In the genomic region with DNA sequence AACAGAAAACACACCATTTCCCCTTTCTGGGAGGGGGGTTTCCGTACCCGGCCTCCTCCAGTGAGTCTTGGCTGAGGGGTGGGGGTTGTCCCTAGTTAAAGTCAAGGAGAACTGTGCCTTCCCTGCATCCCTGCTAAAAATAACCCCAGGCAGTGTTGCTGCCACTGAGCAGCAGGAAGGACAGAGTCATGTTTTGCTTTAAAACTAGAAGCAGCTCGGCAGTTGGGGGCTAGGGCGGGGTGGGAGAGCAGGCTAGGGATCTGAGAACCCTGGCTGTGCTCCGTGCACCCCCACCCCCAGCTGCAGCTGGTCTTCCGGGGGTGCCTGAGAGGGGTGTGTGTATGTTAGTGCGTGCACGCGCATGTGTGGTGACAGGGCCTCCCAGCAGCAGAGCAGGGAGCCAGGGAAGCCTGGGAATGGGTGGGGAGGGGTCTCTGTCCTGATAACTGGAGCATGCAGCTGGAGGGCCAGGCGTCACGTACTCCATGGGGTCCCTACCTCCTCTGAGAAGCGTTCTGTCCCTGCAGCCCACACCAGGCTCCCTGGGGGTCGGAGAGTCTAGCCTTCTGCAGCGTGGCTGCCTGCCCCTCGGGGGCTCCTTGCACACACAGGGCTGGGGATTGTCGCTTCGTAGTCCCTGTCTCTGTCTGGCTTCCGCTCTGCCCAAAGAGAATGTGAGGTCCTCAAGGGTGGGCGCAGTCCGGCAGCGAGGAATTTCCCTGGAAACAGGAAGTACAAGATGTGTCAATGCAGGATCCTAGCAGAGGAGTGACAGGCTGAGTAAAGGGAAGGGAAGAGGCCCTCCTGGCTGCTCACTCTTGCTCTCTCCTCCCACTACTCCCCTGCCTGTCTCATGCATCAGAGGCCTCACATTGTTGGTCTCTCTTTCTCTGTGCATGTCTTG, we compare ENCODE assay signal across 1 cellular context.
TF ChIP-seq lines count a peak whose summit lies in the region.

No MANE protein-coding gene starts in this region.

TF ChIP-seq in HepG2, 621 proteins besides CTCF, POLR2A, EP300 and RAD21:
- TF ChIP-seq HDAC6 (IDR thresholded peaks at IDR 0.05; ENCODE audit: low read depth, low read length) (no peak), TEAD3 (CRISPR knock-in tag; optimal IDR thresholded peaks at IDR 0.05; ENCODE audit: borderline replicate concordance) (peak; percentile 13), ZSCAN25 (CRISPR knock-in tag; IDR thresholded peaks at IDR 0.05) (0 out of 2 replicates have a peak, but pooled peaks have one; percentile 31), ISL2 (CRISPR knock-in tag; IDR thresholded peaks at IDR 0.05) (no peak), TEAD2 (CRISPR knock-in tag; IDR thresholded peaks at IDR 0.05) (no peak), TBP (CRISPR knock-in tag; IDR thresholded peaks at IDR 0.05) (no peak), U2AF1 (optimal IDR thresholded peaks at IDR 0.05; ENCODE audit: low read depth, low read length) (no peak), ZNF687 (CRISPR knock-in tag; IDR thresholded peaks at IDR 0.05) (peak; percentile 39), FLYWCH1 (CRISPR knock-in tag; IDR thresholded peaks at IDR 0.05) (no peak), DMAP1 (CRISPR knock-in tag; IDR thresholded peaks at IDR 0.05) (no peak), CBX2 (IDR thresholded peaks at IDR 0.05; ENCODE audit: low read depth, low read length) (no peak), CBX2 (CRISPR knock-in tag; IDR thresholded peaks at IDR 0.05; ENCODE audit: low read depth) (no peak), ZNF343 (CRISPR knock-in tag; IDR thresholded peaks at IDR 0.05) (no peak), PPARG (CRISPR knock-in tag; conservative IDR thresholded peaks at IDR 0.05) (no peak), TBL1XR1 (IDR thresholded peaks at IDR 0.05; ENCODE audit: borderline replicate concordance, low read length, partially characterized antibody) (no peak), EED (CRISPR knock-in tag; IDR thresholded peaks at IDR 0.05) (no peak), PRDM4 (CRISPR knock-in tag; IDR thresholded peaks at IDR 0.05; ENCODE audit: borderline replicate concordance) (no peak), ZNF280B (CRISPR knock-in tag; IDR thresholded peaks at IDR 0.05; ENCODE audit: borderline replicate concordance) (0 out of 2 replicates have a peak, but pooled peaks have one; percentile 10), ZNF563 (CRISPR knock-in tag; IDR thresholded peaks at IDR 0.05) (no peak), ZNF629 (CRISPR knock-in tag; conservative IDR thresholded peaks at IDR 0.05) (no peak), GABPA (IDR thresholded peaks at IDR 0.05; ENCODE audit: low read depth, low read length) (no peak), GABPA (CRISPR knock-in tag; IDR thresholded peaks at IDR 0.05; ENCODE audit: low read depth) (peak; percentile 13; the same call in 1 of the 2 replicates), ZNF276 (CRISPR knock-in tag; IDR thresholded peaks at IDR 0.05; ENCODE audit: low read depth) (no peak), SMARCE1 (IDR thresholded peaks at IDR 0.05; ENCODE audit: borderline replicate concordance) (no peak), ZNF670 (CRISPR knock-in tag; IDR thresholded peaks at IDR 0.05; ENCODE audit: borderline replicate concordance) (no peak)
- TF ChIP-seq, protein P1, sequence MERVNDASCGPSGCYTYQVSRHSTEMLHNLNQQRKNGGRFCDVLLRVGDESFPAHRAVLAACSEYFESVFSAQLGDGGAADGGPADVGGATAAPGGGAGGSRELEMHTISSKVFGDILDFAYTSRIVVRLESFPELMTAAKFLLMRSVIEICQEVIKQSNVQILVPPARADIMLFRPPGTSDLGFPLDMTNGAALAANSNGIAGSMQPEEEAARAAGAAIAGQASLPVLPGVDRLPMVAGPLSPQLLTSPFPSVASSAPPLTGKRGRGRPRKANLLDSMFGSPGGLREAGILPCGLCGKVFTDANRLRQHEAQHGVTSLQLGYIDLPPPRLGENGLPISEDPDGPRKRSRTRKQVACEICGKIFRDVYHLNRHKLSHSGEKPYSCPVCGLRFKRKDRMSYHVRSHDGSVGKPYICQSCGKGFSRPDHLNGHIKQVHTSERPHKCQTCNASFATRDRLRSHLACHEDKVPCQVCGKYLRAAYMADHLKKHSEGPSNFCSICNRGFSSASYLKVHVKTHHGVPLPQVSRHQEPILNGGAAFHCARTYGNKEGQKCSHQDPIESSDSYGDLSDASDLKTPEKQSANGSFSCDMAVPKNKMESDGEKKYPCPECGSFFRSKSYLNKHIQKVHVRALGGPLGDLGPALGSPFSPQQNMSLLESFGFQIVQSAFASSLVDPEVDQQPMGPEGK (CRISPR knock-in tag; IDR thresholded peaks at IDR 0.05) = 0 out of 2 replicates have a peak, but pooled peaks have one; percentile 13
- TF ChIP-seq, protein P2, sequence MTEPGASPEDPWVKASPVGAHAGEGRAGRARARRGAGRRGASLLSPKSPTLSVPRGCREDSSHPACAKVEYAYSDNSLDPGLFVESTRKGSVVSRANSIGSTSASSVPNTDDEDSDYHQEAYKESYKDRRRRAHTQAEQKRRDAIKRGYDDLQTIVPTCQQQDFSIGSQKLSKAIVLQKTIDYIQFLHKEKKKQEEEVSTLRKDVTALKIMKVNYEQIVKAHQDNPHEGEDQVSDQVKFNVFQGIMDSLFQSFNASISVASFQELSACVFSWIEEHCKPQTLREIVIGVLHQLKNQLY (CRISPR knock-in tag; IDR thresholded peaks at IDR 0.05) = no peak
